Comparison of ENCODE assay signal across 10 cellular contexts in the genomic region with DNA sequence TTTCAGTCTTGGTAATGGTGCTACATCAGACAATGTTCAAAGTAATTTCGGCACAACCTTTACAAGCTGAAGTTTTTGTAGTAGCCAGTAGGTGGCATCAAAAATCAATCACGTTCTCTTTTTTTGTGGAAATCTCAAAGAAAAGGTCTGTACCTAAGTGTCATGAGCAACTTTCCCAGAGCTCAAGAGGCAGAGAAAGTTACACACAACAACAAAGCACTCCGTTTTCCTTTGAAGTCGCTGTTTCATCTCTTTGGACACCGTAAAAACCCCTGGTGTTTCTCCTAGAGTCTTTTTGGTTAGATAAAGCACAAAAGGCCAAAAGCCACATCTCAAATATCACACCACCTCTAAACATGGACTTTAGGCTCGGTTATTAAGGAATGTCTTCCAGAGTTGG.
DNase-seq lines count a peak whose midpoint lies in the region; ATAC-seq, FAIRE-seq and TF ChIP-seq lines count a peak whose summit lies in the region.
"Had no signal": no experiment of that assay in that cellular context is flagged by ENCODE, and none has a peak within 500 bp of the region (broad histone marks: within the 10 kb centered on the region; RNA-seq: fewer than 3 reads in every experiment).

No MANE protein-coding gene starts in this region.

- H3K27me3 Mint-ChIP-seq in activated CD4-positive, alpha-beta T cell treated with anti-CD3 and anti-CD28 coated beads, Interleukin-2, amount 10 ng/mL, durations not matched to agents 24 days and 14 days, result no peaks in the 10 kb centered on the region
- peaks cover 0 to 10% of the 10 kb centered on the region in 2 donors for H3K27me3 Mint-ChIP-seq in stimulated activated naive B cell treated with anti-CD40 and anti-IgM and Interleukin-4, amounts not matched to agents 10 μg/mL and 1 μg/mL and 100 μg/mL, for 72 hours
- H3K27me3 Mint-ChIP-seq: effector memory CD8-positive, alpha-beta T cell; stimulated activated naive CD8-positive, alpha-beta T cell treated with anti-CD3 and anti-CD28 coated beads, Interleukin-15, Interleukin-2, amounts not matched to agents 100 ng/mL and 50 ng/mL, for 24 hours had no signal

- no peak overlapping the region for H3K4me3 Mint-ChIP-seq in activated CD4-positive, alpha-beta T cell treated with anti-CD3 and anti-CD28 coated beads, Interleukin-2, amount 10 ng/mL, durations not matched to agents 24 days and 14 days
- H3K4me3 Mint-ChIP-seq in stimulated activated naive B cell treated with anti-CD40 and anti-IgM and Interleukin-4, amounts not matched to agents 10 μg/mL and 1 μg/mL and 100 μg/mL, for 72 hours, result no peak overlapping the region
- H3K4me3 Mint-ChIP-seq: effector memory CD8-positive, alpha-beta T cell; stimulated activated naive CD8-positive, alpha-beta T cell treated with anti-CD3 and anti-CD28 coated beads, Interleukin-15, Interleukin-2, amounts not matched to agents 100 ng/mL and 50 ng/mL, for 24 hours had no signal

- peak; percentile 95 for FAIRE-seq in H54 (lab: Jason Lieb, UNC)

- H3K36me3 Mint-ChIP-seq in activated CD4-positive, alpha-beta T cell treated with anti-CD3 and anti-CD28 coated beads, Interleukin-2, amount 10 ng/mL, durations not matched to agents 24 days and 14 days (ENCODE audit: low read depth), result no peaks in the 10 kb centered on the region
- no peaks in the 10 kb centered on the region for H3K36me3 Mint-ChIP-seq in stimulated activated naive B cell treated with anti-CD40 and anti-IgM and Interleukin-4, amounts not matched to agents 10 μg/mL and 1 μg/mL and 100 μg/mL, for 72 hours

- DNase-seq in activated CD4-positive, alpha-beta T cell treated with anti-CD3 and anti-CD28 coated beads, Interleukin-2, amount 10 ng/mL, durations not matched to agents 24 days and 14 days, result peak; percentile 52
- DNase-seq in activated CD4-positive, alpha-beta T cell treated with anti-CD3 and anti-CD28 coated beads, Interleukin-2, amount 50 U/mL, for 4 hours, result no peak
- DNase-seq in H54 (ENCODE audit: insufficient read length, low spot score), result no peak
- peak; percentile 1 for DNase-seq in LNCaP clone FGC (ENCODE audit: low read depth)
- peak; percentile 68 for DNase-seq in SK-N-DZ (ENCODE audit: low spot score)
- peak; percentile 30 for DNase-seq in globus pallidus (ENCODE audit: low spot score)
- no peak for DNase-seq in stimulated activated naive B cell treated with anti-CD40 and anti-IgM and Interleukin-4, amounts not matched to agents 10 μg/mL and 1 μg/mL and 100 μg/mL, for 72 hours
- no peak for DNase-seq in activated gamma-delta T cell treated with Interleukin-2 at 50 U/mL for 16 hours

- ATAC-seq in stimulated activated naive B cell treated with anti-CD40 and anti-IgM and Interleukin-4, amounts not matched to agents 10 μg/mL and 1 μg/mL and 100 μg/mL, for 72 hours (replicated peaks), result peak; percentile 38 to 50
- ATAC-seq: effector memory CD8-positive, alpha-beta T cell had no signal

- intact Hi-C loops in activated CD4-positive, alpha-beta T cell treated with anti-CD3 and anti-CD28 coated beads, Interleukin-2, amount 10 ng/mL, durations not matched to agents 24 days and 14 days (cut with micrococcal nuclease), result loop anchor here (2.0 kb wide), 1 partner anchor 367 kb away; no protein-coding TSS in a partner anchor

- no peak for TF ChIP-seq POLR2A in H54 (IDR thresholded peaks at IDR 0.05; ENCODE audit: low read depth, low read length)

- no peaks in the 10 kb centered on the region for H3K9me3 Mint-ChIP-seq in activated CD4-positive, alpha-beta T cell treated with anti-CD3 and anti-CD28 coated beads, Interleukin-2, amount 10 ng/mL, durations not matched to agents 24 days and 14 days
- H3K9me3 Mint-ChIP-seq in stimulated activated naive B cell treated with anti-CD40 and anti-IgM and Interleukin-4, amounts not matched to agents 10 μg/mL and 1 μg/mL and 100 μg/mL, for 72 hours, result peaks cover 4% of the 10 kb centered on the region in 2 donors
- H3K9me3 Mint-ChIP-seq: stimulated activated naive CD8-positive, alpha-beta T cell treated with anti-CD3 and anti-CD28 coated beads, Interleukin-15, Interleukin-2, amounts not matched to agents 100 ng/mL and 50 ng/mL, for 24 hours had no signal

- peak; percentile 59 for TF ChIP-seq CTCF in LNCaP clone FGC (IDR thresholded peaks at IDR 0.05; ENCODE audit: control insufficient read depth, extremely low read depth, insufficient read depth)

- H3K27ac Mint-ChIP-seq in activated CD4-positive, alpha-beta T cell treated with anti-CD3 and anti-CD28 coated beads, Interleukin-2, amount 10 ng/mL, durations not matched to agents 24 days and 14 days, result no peak overlapping the region
- H3K27ac Mint-ChIP-seq in stimulated activated naive B cell treated with anti-CD40 and anti-IgM and Interleukin-4, amounts not matched to agents 10 μg/mL and 1 μg/mL and 100 μg/mL, for 72 hours, result no peak overlapping the region
- H3K27ac Mint-ChIP-seq: effector memory CD8-positive, alpha-beta T cell; stimulated activated naive CD8-positive, alpha-beta T cell treated with anti-CD3 and anti-CD28 coated beads, Interleukin-15, Interleukin-2, amounts not matched to agents 100 ng/mL and 50 ng/mL, for 24 hours had no signal

- H3K4me3 ChIP-seq in LNCaP clone FGC (ENCODE audit: low read depth, low read length), result no peak overlapping the region

- no peaks in the 10 kb centered on the region for H3K4me1 Mint-ChIP-seq in activated CD4-positive, alpha-beta T cell treated with anti-CD3 and anti-CD28 coated beads, Interleukin-2, amount 10 ng/mL, durations not matched to agents 24 days and 14 days
- peaks cover 11 to 16% of the 10 kb centered on the region in 2 donors for H3K4me1 Mint-ChIP-seq in stimulated activated naive B cell treated with anti-CD40 and anti-IgM and Interleukin-4, amounts not matched to agents 10 μg/mL and 1 μg/mL and 100 μg/mL, for 72 hours

Comparison
In these comparisons a context has a peak if more than half of its experiments do, and no peak if none do; other contexts are left out.
1. DNase-seq: peak in activated CD4-positive, alpha-beta T cell treated with anti-CD3 and anti-CD28 coated beads, Interleukin-2, amount 10 ng/mL, durations not matched to agents 24 days and 14 days (single experiment), LNCaP clone FGC (single experiment), SK-N-DZ (single experiment) and globus pallidus (single experiment); none in activated CD4-positive, alpha-beta T cell treated with anti-CD3 and anti-CD28 coated beads, Interleukin-2, amount 50 U/mL, for 4 hours (0 of 2), H54 (single experiment), stimulated activated naive B cell treated with anti-CD40 and anti-IgM and Interleukin-4, amounts not matched to agents 10 μg/mL and 1 μg/mL and 100 μg/mL, for 72 hours (single experiment) and activated gamma-delta T cell treated with Interleukin-2 at 50 U/mL for 16 hours (single experiment).